Comparison of ENCODE assay signal across 8 cellular contexts in genomic region chr18:286515-287310, GRCh38. TPM values are rescaled to one million over a fixed set of nuclear protein-coding genes. Genes with fewer than 3 reads are reported as not detected.
A peak's percentile ranks its signal among the peaks of the same experiment; 100 is the strongest.
DNase-seq lines count a peak whose midpoint lies in the region; ATAC-seq, FAIRE-seq and TF ChIP-seq lines count a peak whose summit lies in the region.

No MANE protein-coding gene starts in this region.

- no peak for TF ChIP-seq POLR2A in thyroid gland (IDR thresholded peaks at IDR 0.05)

- TF ChIP-seq CTCF in GM20000 (IDR thresholded peaks at IDR 0.05; ENCODE audit: extremely low read depth, missing control alignments) (peak; percentile 9), WI38 (IDR thresholded peaks at IDR 0.05; ENCODE audit: low read depth, low read length) (peak; percentile 59; the same call in 1 of the 2 replicates), thyroid gland (IDR thresholded peaks at IDR 0.05) (peak in 3 of 6 experiments; percentile 35 to 45 (median 37))

- in situ Hi-C loops in HAP-1 (cut with MboI; ENCODE audit: low sequenced_read_pairs) = loop anchor here (5.0 kb wide), 1 partner anchor 326 kb away; no protein-coding TSS in a partner anchor

- intact Hi-C loops in thyroid gland (cut with DNase I) = loop anchor here (10.0 kb wide), 1 partner anchor 328 kb away; no protein-coding TSS in a partner anchor

- H3K9me3 ChIP-seq in HAP-1 = no peaks in the 10 kb centered on the region
- no peaks in the 10 kb centered on the region for H3K9me3 ChIP-seq in thyroid gland

- ATAC-seq in HG02588 (IDR thresholded peaks at IDR 0.05; ENCODE audit: unreplicated experiment) = no peak
- ATAC-seq in HG03354 (IDR thresholded peaks at IDR 0.05; ENCODE audit: poor library complexity, severe bottlenecking, unreplicated experiment) = no peak

- H3K27me3 ChIP-seq in HAP-1 (ENCODE audit: low read depth) = peaks cover 7% of the 10 kb centered on the region; the same call in 1 of the 2 replicates
- H3K27me3 ChIP-seq in thyroid gland = no peaks in the 10 kb centered on the region

- WGBS in thyroid gland, 2 donors = 62 to 74% methylated on average over 8 of the region's 8 CpGs

- H3K4me1 ChIP-seq in HAP-1 = no peaks in the 10 kb centered on the region
- no peaks in the 10 kb centered on the region for H3K4me1 ChIP-seq in thyroid gland

- FAIRE-seq in A204.1 (lab: Jason Lieb, UNC) = peak; percentile 74

- H3K4me3 ChIP-seq in WI38 (ENCODE audit: low read depth, low read length) (no peak overlapping the region), HAP-1 (no peak overlapping the region), thyroid gland (replicated peaks in 1 of 3) (no peak overlapping the region)

- H3K36me3 ChIP-seq in HAP-1 (replicated peaks) (no peaks in the 10 kb centered on the region), thyroid gland (no peaks in the 10 kb centered on the region)

- DNase-seq in GM20000 (ENCODE audit: low spot score) (no peak), inferior parietal cortex (ENCODE audit: extremely low spot score) (peak; percentile 60), HAP-1 (ENCODE audit: low spot score in 2 of 2) (no peak), thyroid gland (no peak)

- no peak overlapping the region for H3K27ac ChIP-seq in thyroid gland

RNA-seq across cellular contexts. Expression of gene THOC1, which starts 18.9 kb away (rescaled TPM):
- total RNA-seq in thyroid gland = 100 to 1,000 TPM in 1 of 4 donors, 10 to 100 TPM in 3; 56.9 to 111 (median 71.9) TPM
